27 cellular contexts compared by ENCODE assay signal in the genomic region with DNA sequence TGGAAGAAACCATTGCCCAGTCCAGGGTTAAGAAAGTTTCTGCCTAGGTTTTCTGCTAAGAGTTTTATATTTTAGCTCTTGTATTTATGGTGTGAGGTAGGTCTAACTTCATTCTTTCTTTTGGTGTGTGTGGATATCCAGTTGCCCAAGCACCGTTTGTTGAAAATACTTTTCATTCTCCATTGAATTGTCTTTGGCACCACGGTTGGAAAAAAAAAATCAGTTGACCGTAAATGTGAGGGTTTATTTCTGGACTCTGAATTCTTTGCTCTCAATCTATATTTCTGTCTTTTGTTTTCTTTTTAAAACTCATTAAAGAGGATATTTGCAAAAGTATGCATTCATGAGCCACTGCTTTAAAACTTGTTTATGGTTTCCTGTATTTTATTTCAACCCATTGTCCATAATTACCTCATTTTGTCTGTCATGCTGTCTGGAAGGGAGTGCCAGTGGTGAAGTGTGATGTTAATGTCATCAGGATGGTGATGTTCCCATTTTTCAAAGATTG. TPM values are rescaled to one million over a fixed set of nuclear protein-coding genes. Genes with fewer than 3 reads are reported as not detected.
DNase-seq lines count a peak whose midpoint lies in the region; ATAC-seq lines count a peak whose summit lies in the region.
"Had no signal": no experiment of that assay in that cellular context is flagged by ENCODE, and none has a peak within 500 bp of the region (broad histone marks: within the 10 kb centered on the region; RNA-seq: fewer than 3 reads in every experiment).

No MANE protein-coding gene starts in this region.

- peak overlapping the region; percentile 34 for H3K27ac Mint-ChIP-seq in activated CD4-positive, alpha-beta T cell treated with anti-CD3 and anti-CD28 coated beads for 36 hours
- H3K27ac Mint-ChIP-seq in activated T-helper 17 cell treated with anti-CD3 and anti-CD28 coated beads, Interleukin-2, amount 50 U/mL, for 72 hours, result peak overlapping the region; percentile 55
- H3K27ac Mint-ChIP-seq in activated T-helper 1 cell treated with anti-CD3 and anti-CD28 coated beads, Interleukin-12 subunit alpha, Interleukin-12 subunit beta, Interleukin-2, Interleukin-4 antibody, amounts not matched to agents 30 ng/mL and 10 ng/mL and 1 ng/mL, durations not matched to agents 14 hours and 24 hours and 36 hours, result no peak overlapping the region
- H3K27ac Mint-ChIP-seq: activated naive CD8-positive, alpha-beta T cell treated with anti-CD3 and anti-CD28 coated beads for 36 hours; natural killer cell had no signal

- CTCF ChIA-PET in activated CD4-positive, alpha-beta T cell treated with anti-CD3 and anti-CD28 coated beads for 36 hours (lab: Charles Lee), result interaction anchor here (0.6 kb wide), 1 partner anchor 85 kb away, joined by 4 read pairs; no protein-coding TSS in a partner anchor

- no peak for ATAC-seq in activated CD4-positive, alpha-beta T cell treated with anti-CD3 and anti-CD28 coated beads for 36 hours
- no peak for ATAC-seq in activated T-helper 17 cell treated with anti-CD3 and anti-CD28 coated beads, Interleukin-2, amount 50 U/mL, for 72 hours (replicated peaks)
- ATAC-seq: foreskin keratinocyte, heart right ventricle, natural killer cell had no signal

- peaks cover 34% of the 10 kb centered on the region for H3K36me3 Mint-ChIP-seq in activated CD4-positive, alpha-beta T cell treated with anti-CD3 and anti-CD28 coated beads for 36 hours (ENCODE audit: low read depth)
- peaks cover 71% of the 10 kb centered on the region for H3K36me3 Mint-ChIP-seq in activated T-helper 17 cell treated with anti-CD3 and anti-CD28 coated beads, Interleukin-2, amount 50 U/mL, for 72 hours (ENCODE audit: low read depth)
- peaks cover 26% of the 10 kb centered on the region for H3K36me3 Mint-ChIP-seq in activated T-helper 1 cell treated with anti-CD3 and anti-CD28 coated beads, Interleukin-12 subunit alpha, Interleukin-12 subunit beta, Interleukin-2, Interleukin-4 antibody, amounts not matched to agents 30 ng/mL and 10 ng/mL and 1 ng/mL, durations not matched to agents 14 hours and 24 hours and 36 hours (ENCODE audit: low read depth)
- H3K36me3 Mint-ChIP-seq: natural killer cell had no signal

- no peaks in the 10 kb centered on the region for H3K9me3 Mint-ChIP-seq in activated CD4-positive, alpha-beta T cell treated with anti-CD3 and anti-CD28 coated beads for 36 hours (ENCODE audit: low read depth)
- H3K9me3 Mint-ChIP-seq in activated T-helper 17 cell treated with anti-CD3 and anti-CD28 coated beads, Interleukin-2, amount 50 U/mL, for 72 hours, result no peaks in the 10 kb centered on the region
- H3K9me3 Mint-ChIP-seq in activated T-helper 1 cell treated with anti-CD3 and anti-CD28 coated beads, Interleukin-12 subunit alpha, Interleukin-12 subunit beta, Interleukin-2, Interleukin-4 antibody, amounts not matched to agents 30 ng/mL and 10 ng/mL and 1 ng/mL, durations not matched to agents 14 hours and 24 hours and 36 hours, result no peaks in the 10 kb centered on the region
- H3K9me3 Mint-ChIP-seq: activated naive CD8-positive, alpha-beta T cell treated with anti-CD3 and anti-CD28 coated beads for 36 hours; CD8-positive, alpha-beta memory T cell; central memory CD8-positive, alpha-beta T cell; natural killer cell; stimulated activated naive CD8-positive, alpha-beta T cell treated with anti-CD3 and anti-CD28 coated beads, Interleukin-15, amount 100 ng/mL, for 72 hours had no signal

- POLR2A ChIA-PET in activated CD4-positive, alpha-beta T cell treated with anti-CD3 and anti-CD28 coated beads for 36 hours (lab: Charles Lee), result no interaction called here

- intact Hi-C loops in activated CD4-positive, alpha-beta T cell treated with anti-CD3 and anti-CD28 coated beads for 36 hours (cut with DNase I, micrococcal nuclease), result loop anchor here in 1 of 2 experiments (10.0 kb wide), 1 partner anchor 759 kb away; no protein-coding TSS in a partner anchor
- intact Hi-C loops in activated T-helper 1 cell treated with anti-CD3 and anti-CD28 coated beads, Interleukin-12 subunit alpha, Interleukin-12 subunit beta, Interleukin-2, Interleukin-4 antibody, amounts not matched to agents 30 ng/mL and 10 ng/mL and 1 ng/mL, durations not matched to agents 14 hours and 24 hours and 36 hours (cut with micrococcal nuclease), result loop anchor here (2.0 kb wide), 1 partner anchor 33 kb away; a partner anchor contains a TSS

- H3K4me1 Mint-ChIP-seq in activated CD4-positive, alpha-beta T cell treated with anti-CD3 and anti-CD28 coated beads for 36 hours, result peaks cover 32% of the 10 kb centered on the region
- peaks cover 31% of the 10 kb centered on the region for H3K4me1 Mint-ChIP-seq in activated T-helper 17 cell treated with anti-CD3 and anti-CD28 coated beads, Interleukin-2, amount 50 U/mL, for 72 hours
- peaks cover 20% of the 10 kb centered on the region for H3K4me1 Mint-ChIP-seq in activated T-helper 1 cell treated with anti-CD3 and anti-CD28 coated beads, Interleukin-12 subunit alpha, Interleukin-12 subunit beta, Interleukin-2, Interleukin-4 antibody, amounts not matched to agents 30 ng/mL and 10 ng/mL and 1 ng/mL, durations not matched to agents 14 hours and 24 hours and 36 hours (ENCODE audit: low read depth)
- H3K4me1 Mint-ChIP-seq: natural killer cell had no signal

- H3K27me3 Mint-ChIP-seq in activated CD4-positive, alpha-beta T cell treated with anti-CD3 and anti-CD28 coated beads for 36 hours, result no peaks in the 10 kb centered on the region
- no peaks in the 10 kb centered on the region for H3K27me3 Mint-ChIP-seq in activated T-helper 17 cell treated with anti-CD3 and anti-CD28 coated beads, Interleukin-2, amount 50 U/mL, for 72 hours
- H3K27me3 Mint-ChIP-seq in activated T-helper 1 cell treated with anti-CD3 and anti-CD28 coated beads, Interleukin-12 subunit alpha, Interleukin-12 subunit beta, Interleukin-2, Interleukin-4 antibody, amounts not matched to agents 30 ng/mL and 10 ng/mL and 1 ng/mL, durations not matched to agents 14 hours and 24 hours and 36 hours (ENCODE audit: insufficient read depth), result no peaks in the 10 kb centered on the region
- H3K27me3 Mint-ChIP-seq: activated naive CD8-positive, alpha-beta T cell treated with anti-CD3 and anti-CD28 coated beads for 36 hours; B cell; CD8-positive, alpha-beta memory T cell; central memory CD8-positive, alpha-beta T cell; stimulated activated naive CD8-positive, alpha-beta T cell treated with anti-CD3 and anti-CD28 coated beads, Interleukin-15, amount 100 ng/mL, for 72 hours had no signal

- no peak for DNase-seq in activated CD4-positive, alpha-beta T cell treated with anti-CD3 and anti-CD28 coated beads for 36 hours
- no peak for DNase-seq in activated CD4-positive, alpha-beta T cell treated with anti-CD3 and anti-CD28 coated beads, Interleukin-2, amount 50 U/mL, for 48 hours
- DNase-seq in CD1c-positive myeloid dendritic cell (ENCODE audit: extremely low spot score), result peak; percentile 5
- peak; percentile 54 for DNase-seq in fibroblast of gingiva (ENCODE audit: low read depth)
- DNase-seq in activated T-helper 1 cell treated with anti-CD3 and anti-CD28 coated beads, Interleukin-12 subunit alpha, Interleukin-12 subunit beta, Interleukin-2, Interleukin-4 antibody, amounts not matched to agents 30 ng/mL and 10 ng/mL and 1 ng/mL, durations not matched to agents 14 hours and 24 hours and 36 hours (ENCODE audit: low spot score), result no peak
- no peak for DNase-seq in COR-L47 (lab: John Stamatoyannopoulos, UW)
- DNase-seq in cerebellar nuclear complex (lab: John Stamatoyannopoulos, UW), result no peak
- DNase-seq: activated naive CD8-positive, alpha-beta T cell treated with anti-CD3 and anti-CD28 coated beads for 36 hours; activated T-cell treated with anti-CD3 and anti-CD28 coated beads, Interleukin-2, amount 50 U/mL, for 48 hours; CD8-positive, alpha-beta memory T cell; effector CD8-positive, alpha-beta T cell; erythroblast; foreskin keratinocyte; heart right ventricle; IMR-90; natural killer cell; NCI-H1048; NCI-H1694; NCI-H2171; NCI-H510A treated with DMSO at 0.1 percent for 48 hours; occipital lobe; Peyer's patch; SHP77 treated with DMSO at 0.1 percent for 48 hours; stimulated activated naive CD8-positive, alpha-beta T cell treated with anti-CD3 and anti-CD28 coated beads, Interleukin-15, amount 100 ng/mL, for 72 hours had no signal

- H3K4me3 Mint-ChIP-seq in activated CD4-positive, alpha-beta T cell treated with anti-CD3 and anti-CD28 coated beads for 36 hours, result no peak overlapping the region
- H3K4me3 Mint-ChIP-seq in activated T-helper 17 cell treated with anti-CD3 and anti-CD28 coated beads, Interleukin-2, amount 50 U/mL, for 72 hours, result peak overlapping the region; percentile 22
- no peak overlapping the region for H3K4me3 Mint-ChIP-seq in activated T-helper 1 cell treated with anti-CD3 and anti-CD28 coated beads, Interleukin-12 subunit alpha, Interleukin-12 subunit beta, Interleukin-2, Interleukin-4 antibody, amounts not matched to agents 30 ng/mL and 10 ng/mL and 1 ng/mL, durations not matched to agents 14 hours and 24 hours and 36 hours
- H3K4me3 Mint-ChIP-seq: activated naive CD8-positive, alpha-beta T cell treated with anti-CD3 and anti-CD28 coated beads for 36 hours; CD8-positive, alpha-beta memory T cell; central memory CD8-positive, alpha-beta T cell; natural killer cell; stimulated activated naive CD8-positive, alpha-beta T cell treated with anti-CD3 and anti-CD28 coated beads, Interleukin-15, amount 100 ng/mL, for 72 hours had no signal

RNA-seq across cellular contexts. Expression of a gene that starts 33.8 kb away (rescaled TPM):
- total RNA-seq in activated CD4-positive, alpha-beta T cell treated with anti-CD3 and anti-CD28 coated beads for 36 hours, result 1 to 10 TPM; 5.8 to 7.3 TPM
- total RNA-seq in activated T-helper 17 cell treated with anti-CD3 and anti-CD28 coated beads, Interleukin-2, amount 50 U/mL, for 72 hours, result 10 to 100 TPM in 1 of 2 donors, 1 to 10 TPM in 1; 10.0 to 21.3 TPM
- 10.8 and 11.1 TPM in 2 replicates for total RNA-seq in activated T-helper 1 cell treated with anti-CD3 and anti-CD28 coated beads, Interleukin-12 subunit alpha, Interleukin-12 subunit beta, Interleukin-2, Interleukin-4 antibody, amounts not matched to agents 30 ng/mL and 10 ng/mL and 1 ng/mL, durations not matched to agents 14 hours and 24 hours and 36 hours

Comparison
In these comparisons a context has a peak if more than half of its experiments do, and no peak if none do; other contexts are left out.
1. DNase-seq: peak in CD1c-positive myeloid dendritic cell (single experiment) and fibroblast of gingiva (single experiment); none in activated CD4-positive, alpha-beta T cell treated with anti-CD3 and anti-CD28 coated beads for 36 hours (single experiment), activated CD4-positive, alpha-beta T cell treated with anti-CD3 and anti-CD28 coated beads, Interleukin-2, amount 50 U/mL, for 48 hours (0 of 2), activated T-helper 1 cell treated with anti-CD3 and anti-CD28 coated beads, Interleukin-12 subunit alpha, Interleukin-12 subunit beta, Interleukin-2, Interleukin-4 antibody, amounts not matched to agents 30 ng/mL and 10 ng/mL and 1 ng/mL, durations not matched to agents 14 hours and 24 hours and 36 hours (single experiment), COR-L47 (single experiment) and cerebellar nuclear complex (0 of 2).